1 cellular context compared by ENCODE assay signal in the genomic region with DNA sequence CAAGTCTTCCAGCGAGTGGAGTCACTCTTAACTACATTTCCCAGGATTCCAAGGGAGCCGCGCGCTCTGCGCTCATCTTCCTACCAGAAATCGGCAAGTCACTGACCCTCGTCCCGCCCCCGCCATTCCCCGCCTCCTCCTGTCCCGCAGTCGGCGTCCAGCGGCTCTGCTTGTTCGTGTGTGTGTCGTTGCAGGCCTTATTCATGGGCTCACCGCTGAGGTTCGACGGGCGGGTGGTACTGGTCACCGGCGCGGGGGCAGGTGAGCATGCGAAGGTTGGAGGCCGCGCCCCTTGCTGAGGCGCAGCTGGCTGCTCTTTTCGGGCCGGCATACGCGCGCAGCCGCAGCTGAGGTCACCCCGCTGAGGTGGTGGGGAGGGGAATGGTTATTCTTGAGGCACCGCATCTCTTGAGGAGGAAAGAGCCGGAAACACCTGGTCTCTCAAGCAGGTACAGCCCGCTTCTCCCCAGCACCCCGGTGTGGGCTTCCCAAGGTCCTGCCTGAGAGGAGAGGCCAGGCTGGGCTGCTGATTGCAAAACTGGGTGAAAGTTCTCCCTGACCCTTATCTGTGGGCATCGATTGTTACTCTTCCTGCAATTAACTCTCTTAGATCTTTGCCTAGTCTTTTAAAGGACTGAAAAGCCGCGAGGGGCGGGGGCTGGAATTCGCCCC.
TF ChIP-seq lines count a peak whose summit lies in the region.

A gene with protein sequence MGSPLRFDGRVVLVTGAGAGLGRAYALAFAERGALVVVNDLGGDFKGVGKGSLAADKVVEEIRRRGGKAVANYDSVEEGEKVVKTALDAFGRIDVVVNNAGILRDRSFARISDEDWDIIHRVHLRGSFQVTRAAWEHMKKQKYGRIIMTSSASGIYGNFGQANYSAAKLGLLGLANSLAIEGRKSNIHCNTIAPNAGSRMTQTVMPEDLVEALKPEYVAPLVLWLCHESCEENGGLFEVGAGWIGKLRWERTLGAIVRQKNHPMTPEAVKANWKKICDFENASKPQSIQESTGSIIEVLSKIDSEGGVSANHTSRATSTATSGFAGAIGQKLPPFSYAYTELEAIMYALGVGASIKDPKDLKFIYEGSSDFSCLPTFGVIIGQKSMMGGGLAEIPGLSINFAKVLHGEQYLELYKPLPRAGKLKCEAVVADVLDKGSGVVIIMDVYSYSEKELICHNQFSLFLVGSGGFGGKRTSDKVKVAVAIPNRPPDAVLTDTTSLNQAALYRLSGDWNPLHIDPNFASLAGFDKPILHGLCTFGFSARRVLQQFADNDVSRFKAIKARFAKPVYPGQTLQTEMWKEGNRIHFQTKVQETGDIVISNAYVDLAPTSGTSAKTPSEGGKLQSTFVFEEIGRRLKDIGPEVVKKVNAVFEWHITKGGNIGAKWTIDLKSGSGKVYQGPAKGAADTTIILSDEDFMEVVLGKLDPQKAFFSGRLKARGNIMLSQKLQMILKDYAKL (plus strand): TSS at position 125 of the 672 bp plus-strand sequence. CDS start 79 bp downstream, at position 204.

TF ChIP-seq in K562, 482 proteins besides CTCF, POLR2A, EP300 and RAD21 (continued from another document and continues in another):
- TF ChIP-seq POLR2AphosphoS5 (IDR thresholded peaks at IDR 0.05; ENCODE audit: control insufficient read depth, insufficient read depth, low read depth, low read length): peak; percentile 73
- TF ChIP-seq CCNT2 (IDR thresholded peaks at IDR 0.05; ENCODE audit: borderline replicate concordance, extremely low read depth, insufficient read length, low read depth, low read length): peak; percentile 68
- TF ChIP-seq PML (IDR thresholded peaks at IDR 0.05; ENCODE audit: low read length): peak; percentile 80
- TF ChIP-seq NRF1 (conservative IDR thresholded peaks at IDR 0.05 in 1 of 2, IDR thresholded peaks at IDR 0.05 in 1 of 2): peak; percentile 95 to 96
- TF ChIP-seq, protein P1, sequence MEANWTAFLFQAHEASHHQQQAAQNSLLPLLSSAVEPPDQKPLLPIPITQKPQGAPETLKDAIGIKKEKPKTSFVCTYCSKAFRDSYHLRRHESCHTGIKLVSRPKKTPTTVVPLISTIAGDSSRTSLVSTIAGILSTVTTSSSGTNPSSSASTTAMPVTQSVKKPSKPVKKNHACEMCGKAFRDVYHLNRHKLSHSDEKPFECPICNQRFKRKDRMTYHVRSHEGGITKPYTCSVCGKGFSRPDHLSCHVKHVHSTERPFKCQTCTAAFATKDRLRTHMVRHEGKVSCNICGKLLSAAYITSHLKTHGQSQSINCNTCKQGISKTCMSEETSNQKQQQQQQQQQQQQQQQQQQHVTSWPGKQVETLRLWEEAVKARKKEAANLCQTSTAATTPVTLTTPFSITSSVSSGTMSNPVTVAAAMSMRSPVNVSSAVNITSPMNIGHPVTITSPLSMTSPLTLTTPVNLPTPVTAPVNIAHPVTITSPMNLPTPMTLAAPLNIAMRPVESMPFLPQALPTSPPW (CRISPR knock-in tag; IDR thresholded peaks at IDR 0.05): peak; percentile 69
- TF ChIP-seq CREB1 (IDR thresholded peaks at IDR 0.05): no peak; the same call in 1 of the 2 replicates
- TF ChIP-seq CREB1 (CRISPR knock-in tag; IDR thresholded peaks at IDR 0.05): 0 out of 2 replicates have a peak, but pooled peaks have one; percentile 22
- no peak for TF ChIP-seq SMAD3 (CRISPR knock-in tag; conservative IDR thresholded peaks at IDR 0.05)
- TF ChIP-seq HNRNPLL (IDR thresholded peaks at IDR 0.05; ENCODE audit: low read depth, low read length, poor library complexity, severe bottlenecking): peak; percentile 75
- no peak for TF ChIP-seq ZC3H11A (IDR thresholded peaks at IDR 0.05; ENCODE audit: low read depth, low read length)
- TF ChIP-seq, protein P2, sequence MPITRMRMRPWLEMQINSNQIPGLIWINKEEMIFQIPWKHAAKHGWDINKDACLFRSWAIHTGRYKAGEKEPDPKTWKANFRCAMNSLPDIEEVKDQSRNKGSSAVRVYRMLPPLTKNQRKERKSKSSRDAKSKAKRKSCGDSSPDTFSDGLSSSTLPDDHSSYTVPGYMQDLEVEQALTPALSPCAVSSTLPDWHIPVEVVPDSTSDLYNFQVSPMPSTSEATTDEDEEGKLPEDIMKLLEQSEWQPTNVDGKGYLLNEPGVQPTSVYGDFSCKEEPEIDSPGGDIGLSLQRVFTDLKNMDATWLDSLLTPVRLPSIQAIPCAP (CRISPR knock-in tag; IDR thresholded peaks at IDR 0.05; ENCODE audit: borderline replicate concordance): no peak
- TF ChIP-seq, protein P3, sequence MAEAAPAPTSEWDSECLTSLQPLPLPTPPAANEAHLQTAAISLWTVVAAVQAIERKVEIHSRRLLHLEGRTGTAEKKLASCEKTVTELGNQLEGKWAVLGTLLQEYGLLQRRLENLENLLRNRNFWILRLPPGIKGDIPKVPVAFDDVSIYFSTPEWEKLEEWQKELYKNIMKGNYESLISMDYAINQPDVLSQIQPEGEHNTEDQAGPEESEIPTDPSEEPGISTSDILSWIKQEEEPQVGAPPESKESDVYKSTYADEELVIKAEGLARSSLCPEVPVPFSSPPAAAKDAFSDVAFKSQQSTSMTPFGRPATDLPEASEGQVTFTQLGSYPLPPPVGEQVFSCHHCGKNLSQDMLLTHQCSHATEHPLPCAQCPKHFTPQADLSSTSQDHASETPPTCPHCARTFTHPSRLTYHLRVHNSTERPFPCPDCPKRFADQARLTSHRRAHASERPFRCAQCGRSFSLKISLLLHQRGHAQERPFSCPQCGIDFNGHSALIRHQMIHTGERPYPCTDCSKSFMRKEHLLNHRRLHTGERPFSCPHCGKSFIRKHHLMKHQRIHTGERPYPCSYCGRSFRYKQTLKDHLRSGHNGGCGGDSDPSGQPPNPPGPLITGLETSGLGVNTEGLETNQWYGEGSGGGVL (CRISPR knock-in tag; IDR thresholded peaks at IDR 0.05): no peak
- TF ChIP-seq CEBPG (CRISPR knock-in tag; IDR thresholded peaks at IDR 0.05): no peak
- TF ChIP-seq CEBPG (tag; conservative IDR thresholded peaks at IDR 0.05 in 1 of 2, IDR thresholded peaks at IDR 0.05 in 1 of 2): peak; percentile 45 to 84; a peak in 3 of 4 replicates
- TF ChIP-seq, protein P4, sequence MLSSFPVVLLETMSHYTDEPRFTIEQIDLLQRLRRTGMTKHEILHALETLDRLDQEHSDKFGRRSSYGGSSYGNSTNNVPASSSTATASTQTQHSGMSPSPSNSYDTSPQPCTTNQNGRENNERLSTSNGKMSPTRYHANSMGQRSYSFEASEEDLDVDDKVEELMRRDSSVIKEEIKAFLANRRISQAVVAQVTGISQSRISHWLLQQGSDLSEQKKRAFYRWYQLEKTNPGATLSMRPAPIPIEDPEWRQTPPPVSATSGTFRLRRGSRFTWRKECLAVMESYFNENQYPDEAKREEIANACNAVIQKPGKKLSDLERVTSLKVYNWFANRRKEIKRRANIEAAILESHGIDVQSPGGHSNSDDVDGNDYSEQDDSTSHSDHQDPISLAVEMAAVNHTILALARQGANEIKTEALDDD (IDR thresholded peaks at IDR 0.05): peak; percentile 66; the same call in 1 of the 2 replicates
- no peak for TF ChIP-seq IFI16 (CRISPR knock-in tag; IDR thresholded peaks at IDR 0.05)
- TF ChIP-seq, protein P5, sequence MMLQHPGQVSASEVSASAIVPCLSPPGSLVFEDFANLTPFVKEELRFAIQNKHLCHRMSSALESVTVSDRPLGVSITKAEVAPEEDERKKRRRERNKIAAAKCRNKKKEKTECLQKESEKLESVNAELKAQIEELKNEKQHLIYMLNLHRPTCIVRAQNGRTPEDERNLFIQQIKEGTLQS (IDR thresholded peaks at IDR 0.05): no peak; the same call in none of the 2 replicates
- TF ChIP-seq, protein P5 (CRISPR knock-in tag; conservative IDR thresholded peaks at IDR 0.05): 0 out of 2 replicates have a peak, but pooled peaks have one; percentile 30
- TF ChIP-seq ZNF830 (CRISPR knock-in tag; IDR thresholded peaks at IDR 0.05): 0 out of 2 replicates have a peak, but pooled peaks have one; percentile 62
- TF ChIP-seq, protein P6, sequence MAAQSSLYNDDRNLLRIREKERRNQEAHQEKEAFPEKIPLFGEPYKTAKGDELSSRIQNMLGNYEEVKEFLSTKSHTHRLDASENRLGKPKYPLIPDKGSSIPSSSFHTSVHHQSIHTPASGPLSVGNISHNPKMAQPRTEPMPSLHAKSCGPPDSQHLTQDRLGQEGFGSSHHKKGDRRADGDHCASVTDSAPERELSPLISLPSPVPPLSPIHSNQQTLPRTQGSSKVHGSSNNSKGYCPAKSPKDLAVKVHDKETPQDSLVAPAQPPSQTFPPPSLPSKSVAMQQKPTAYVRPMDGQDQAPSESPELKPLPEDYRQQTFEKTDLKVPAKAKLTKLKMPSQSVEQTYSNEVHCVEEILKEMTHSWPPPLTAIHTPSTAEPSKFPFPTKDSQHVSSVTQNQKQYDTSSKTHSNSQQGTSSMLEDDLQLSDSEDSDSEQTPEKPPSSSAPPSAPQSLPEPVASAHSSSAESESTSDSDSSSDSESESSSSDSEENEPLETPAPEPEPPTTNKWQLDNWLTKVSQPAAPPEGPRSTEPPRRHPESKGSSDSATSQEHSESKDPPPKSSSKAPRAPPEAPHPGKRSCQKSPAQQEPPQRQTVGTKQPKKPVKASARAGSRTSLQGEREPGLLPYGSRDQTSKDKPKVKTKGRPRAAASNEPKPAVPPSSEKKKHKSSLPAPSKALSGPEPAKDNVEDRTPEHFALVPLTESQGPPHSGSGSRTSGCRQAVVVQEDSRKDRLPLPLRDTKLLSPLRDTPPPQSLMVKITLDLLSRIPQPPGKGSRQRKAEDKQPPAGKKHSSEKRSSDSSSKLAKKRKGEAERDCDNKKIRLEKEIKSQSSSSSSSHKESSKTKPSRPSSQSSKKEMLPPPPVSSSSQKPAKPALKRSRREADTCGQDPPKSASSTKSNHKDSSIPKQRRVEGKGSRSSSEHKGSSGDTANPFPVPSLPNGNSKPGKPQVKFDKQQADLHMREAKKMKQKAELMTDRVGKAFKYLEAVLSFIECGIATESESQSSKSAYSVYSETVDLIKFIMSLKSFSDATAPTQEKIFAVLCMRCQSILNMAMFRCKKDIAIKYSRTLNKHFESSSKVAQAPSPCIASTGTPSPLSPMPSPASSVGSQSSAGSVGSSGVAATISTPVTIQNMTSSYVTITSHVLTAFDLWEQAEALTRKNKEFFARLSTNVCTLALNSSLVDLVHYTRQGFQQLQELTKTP (IDR thresholded peaks at IDR 0.05; ENCODE audit: low read depth in 1 of 2, partially characterized antibody in 2 of 2): peak in 1 of 2 experiments; percentile 70
- TF ChIP-seq, protein P7, sequence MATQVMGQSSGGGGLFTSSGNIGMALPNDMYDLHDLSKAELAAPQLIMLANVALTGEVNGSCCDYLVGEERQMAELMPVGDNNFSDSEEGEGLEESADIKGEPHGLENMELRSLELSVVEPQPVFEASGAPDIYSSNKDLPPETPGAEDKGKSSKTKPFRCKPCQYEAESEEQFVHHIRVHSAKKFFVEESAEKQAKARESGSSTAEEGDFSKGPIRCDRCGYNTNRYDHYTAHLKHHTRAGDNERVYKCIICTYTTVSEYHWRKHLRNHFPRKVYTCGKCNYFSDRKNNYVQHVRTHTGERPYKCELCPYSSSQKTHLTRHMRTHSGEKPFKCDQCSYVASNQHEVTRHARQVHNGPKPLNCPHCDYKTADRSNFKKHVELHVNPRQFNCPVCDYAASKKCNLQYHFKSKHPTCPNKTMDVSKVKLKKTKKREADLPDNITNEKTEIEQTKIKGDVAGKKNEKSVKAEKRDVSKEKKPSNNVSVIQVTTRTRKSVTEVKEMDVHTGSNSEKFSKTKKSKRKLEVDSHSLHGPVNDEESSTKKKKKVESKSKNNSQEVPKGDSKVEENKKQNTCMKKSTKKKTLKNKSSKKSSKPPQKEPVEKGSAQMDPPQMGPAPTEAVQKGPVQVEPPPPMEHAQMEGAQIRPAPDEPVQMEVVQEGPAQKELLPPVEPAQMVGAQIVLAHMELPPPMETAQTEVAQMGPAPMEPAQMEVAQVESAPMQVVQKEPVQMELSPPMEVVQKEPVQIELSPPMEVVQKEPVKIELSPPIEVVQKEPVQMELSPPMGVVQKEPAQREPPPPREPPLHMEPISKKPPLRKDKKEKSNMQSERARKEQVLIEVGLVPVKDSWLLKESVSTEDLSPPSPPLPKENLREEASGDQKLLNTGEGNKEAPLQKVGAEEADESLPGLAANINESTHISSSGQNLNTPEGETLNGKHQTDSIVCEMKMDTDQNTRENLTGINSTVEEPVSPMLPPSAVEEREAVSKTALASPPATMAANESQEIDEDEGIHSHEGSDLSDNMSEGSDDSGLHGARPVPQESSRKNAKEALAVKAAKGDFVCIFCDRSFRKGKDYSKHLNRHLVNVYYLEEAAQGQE (CRISPR knock-in tag; IDR thresholded peaks at IDR 0.05; ENCODE audit: low read depth): no peak
- 0 out of 4 replicates have a peak, but pooled peaks of 1 of the 2 experiments have one; percentile 4 for TF ChIP-seq RCOR1 (IDR thresholded peaks at IDR 0.05; ENCODE audit: borderline replicate concordance in 1 of 2, low read depth in 2 of 2, low read length in 2 of 2)
- 0 out of 2 replicates have a peak, but pooled peaks have one; percentile 44 for TF ChIP-seq ZBTB1 (CRISPR knock-in tag; IDR thresholded peaks at IDR 0.05; ENCODE audit: borderline replicate concordance, low read depth)
- TF ChIP-seq, protein P8, sequence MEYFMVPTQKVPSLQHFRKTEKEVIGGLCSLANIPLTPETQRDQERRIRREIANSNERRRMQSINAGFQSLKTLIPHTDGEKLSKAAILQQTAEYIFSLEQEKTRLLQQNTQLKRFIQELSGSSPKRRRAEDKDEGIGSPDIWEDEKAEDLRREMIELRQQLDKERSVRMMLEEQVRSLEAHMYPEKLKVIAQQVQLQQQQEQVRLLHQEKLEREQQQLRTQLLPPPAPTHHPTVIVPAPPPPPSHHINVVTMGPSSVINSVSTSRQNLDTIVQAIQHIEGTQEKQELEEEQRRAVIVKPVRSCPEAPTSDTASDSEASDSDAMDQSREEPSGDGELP (CRISPR knock-in tag; IDR thresholded peaks at IDR 0.05; ENCODE audit: borderline replicate concordance): peak; percentile 96
- TF ChIP-seq HNRNPK (IDR thresholded peaks at IDR 0.05; ENCODE audit: low read depth, low read length, poor library complexity, severe bottlenecking): no peak
- TF ChIP-seq, protein P9, sequence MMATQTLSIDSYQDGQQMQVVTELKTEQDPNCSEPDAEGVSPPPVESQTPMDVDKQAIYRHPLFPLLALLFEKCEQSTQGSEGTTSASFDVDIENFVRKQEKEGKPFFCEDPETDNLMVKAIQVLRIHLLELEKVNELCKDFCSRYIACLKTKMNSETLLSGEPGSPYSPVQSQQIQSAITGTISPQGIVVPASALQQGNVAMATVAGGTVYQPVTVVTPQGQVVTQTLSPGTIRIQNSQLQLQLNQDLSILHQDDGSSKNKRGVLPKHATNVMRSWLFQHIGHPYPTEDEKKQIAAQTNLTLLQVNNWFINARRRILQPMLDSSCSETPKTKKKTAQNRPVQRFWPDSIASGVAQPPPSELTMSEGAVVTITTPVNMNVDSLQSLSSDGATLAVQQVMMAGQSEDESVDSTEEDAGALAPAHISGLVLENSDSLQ (IDR thresholded peaks at IDR 0.05): peak; percentile 24; the same call in 1 of the 2 replicates
- TF ChIP-seq, protein P10, sequence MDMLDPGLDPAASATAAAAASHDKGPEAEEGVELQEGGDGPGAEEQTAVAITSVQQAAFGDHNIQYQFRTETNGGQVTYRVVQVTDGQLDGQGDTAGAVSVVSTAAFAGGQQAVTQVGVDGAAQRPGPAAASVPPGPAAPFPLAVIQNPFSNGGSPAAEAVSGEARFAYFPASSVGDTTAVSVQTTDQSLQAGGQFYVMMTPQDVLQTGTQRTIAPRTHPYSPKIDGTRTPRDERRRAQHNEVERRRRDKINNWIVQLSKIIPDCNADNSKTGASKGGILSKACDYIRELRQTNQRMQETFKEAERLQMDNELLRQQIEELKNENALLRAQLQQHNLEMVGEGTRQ (CRISPR knock-in tag; IDR thresholded peaks at IDR 0.05): no peak
- TF ChIP-seq DACH1 (IDR thresholded peaks at IDR 0.05; ENCODE audit: partially characterized antibody): peak; percentile 75
- TF ChIP-seq MIER1 (IDR thresholded peaks at IDR 0.05; ENCODE audit: low read depth): no peak
- peak; percentile 41; the same call in 1 of the 2 replicates for TF ChIP-seq ESRRA (IDR thresholded peaks at IDR 0.05; ENCODE audit: borderline replicate concordance, low read depth)
- TF ChIP-seq CBFA2T3 (IDR thresholded peaks at IDR 0.05): 0 out of 2 replicates have a peak, but pooled peaks have one; percentile 13
